Comparison of ENCODE assay signal across 15 cellular contexts in the genomic region with DNA sequence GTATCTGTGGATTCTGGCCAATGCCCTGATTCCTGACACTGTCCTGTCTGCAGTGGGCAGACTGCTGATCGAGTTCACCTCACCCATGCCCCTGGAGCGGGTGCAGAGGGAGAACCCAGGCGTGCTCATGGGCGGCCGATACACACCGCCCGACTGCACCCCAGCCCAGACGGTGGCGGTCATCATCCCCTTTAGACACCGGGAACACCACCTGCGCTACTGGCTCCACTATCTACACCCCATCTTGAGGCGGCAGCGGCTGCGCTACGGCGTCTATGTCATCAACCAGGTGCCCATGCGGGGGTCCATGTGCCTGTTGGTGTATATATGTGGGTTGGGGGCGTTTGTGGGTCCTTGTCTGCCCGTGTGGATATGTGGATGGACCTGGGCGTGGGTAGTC.
"Had no signal": no experiment of that assay in that cellular context is flagged by ENCODE, and none has a peak within 500 bp of the region (broad histone marks: within the 10 kb centered on the region; RNA-seq: fewer than 3 reads in every experiment).

No MANE protein-coding gene starts in this region.

- H3K27me3 ChIP-seq: left lung, uterus had no signal

- H3K4me1 ChIP-seq: uterus had no signal

- H3K4me3 Mint-ChIP-seq: effector memory CD8-positive, alpha-beta T cell; T-helper 2 cell treated with Interferon-gamma antibody and Interleukin-4, amounts not matched to agents 5 μg/mL and 100 μg/mL, for 36 hours had no signal

- H3K36me3 ChIP-seq: uterus had no signal

- H3K9me3 ChIP-seq: left lung, mucosa of descending colon, uterus had no signal

- H3K27me3 Mint-ChIP-seq: activated B cell treated with CpG ODN at 0.5 μM for 24 hours; activated CD4-positive, alpha-beta T cell treated with anti-CD3 and anti-CD28 coated beads, Interleukin-2, amount 10 ng/mL, durations not matched to agents 24 days and 14 days; effector memory CD8-positive, alpha-beta T cell had no signal

- H3K9me3 Mint-ChIP-seq: activated B cell treated with CpG ODN at 0.5 μM for 24 hours; activated CD4-positive, alpha-beta T cell treated with anti-CD3 and anti-CD28 coated beads, Interleukin-2, amount 10 ng/mL, durations not matched to agents 24 days and 14 days; effector memory CD8-positive, alpha-beta T cell; naive thymus-derived CD8-positive, alpha-beta T cell; T-helper 2 cell treated with Interferon-gamma antibody and Interleukin-4, amounts not matched to agents 5 μg/mL and 100 μg/mL, for 36 hours had no signal

- DNase-seq: activated B cell treated with CpG ODN at 0.5 μM for 24 hours; activated CD4-positive, alpha-beta T cell treated with anti-CD3 and anti-CD28 coated beads, Interleukin-2, amount 10 ng/mL, durations not matched to agents 24 days and 14 days; activated CD8-positive, alpha-beta memory T cell treated with anti-CD3 and anti-CD28 coated beads, Interleukin-2, amount 50 U/mL, for 48 hours; activated naive CD4-positive, alpha-beta T cell; anterior cingulate cortex; dermis blood vessel endothelial cell; effector memory CD8-positive, alpha-beta T cell; naive thymus-derived CD8-positive, alpha-beta T cell; stimulated activated CD4-positive, alpha-beta T cell treated with anti-CD3 and anti-CD28 coated beads, Interleukin-12 subunit alpha, Interleukin-12 subunit beta, amount 100 ng/mL, for 4 hours; stimulated activated CD4-positive, alpha-beta T cell treated with anti-CD3 and anti-CD28 coated beads, Interleukin-2, amount 100 ng/mL, for 24 hours had no signal

- H3K27ac ChIP-seq: left lung, uterus had no signal

- ATAC-seq: effector memory CD8-positive, alpha-beta T cell; naive thymus-derived CD8-positive, alpha-beta T cell; sciatic nerve had no signal

- H3K4me3 ChIP-seq: mucosa of descending colon, uterus had no signal

- H3K27ac Mint-ChIP-seq: activated B cell treated with CpG ODN at 0.5 μM for 24 hours; activated CD4-positive, alpha-beta T cell treated with anti-CD3 and anti-CD28 coated beads, Interleukin-2, amount 10 ng/mL, durations not matched to agents 24 days and 14 days; effector memory CD8-positive, alpha-beta T cell; naive thymus-derived CD8-positive, alpha-beta T cell; T-helper 2 cell treated with Interferon-gamma antibody and Interleukin-4, amounts not matched to agents 5 μg/mL and 100 μg/mL, for 36 hours had no signal
